ENCODE assay signal across 8 cellular contexts in genomic region chr7:74452748-74453320, GRCh38. TPM values are rescaled to one million over a fixed set of nuclear protein-coding genes. Genes with fewer than 3 reads are reported as not detected.
DNase-seq lines count a peak whose midpoint lies in the region; ATAC-seq and TF ChIP-seq lines count a peak whose summit lies in the region.

No MANE protein-coding gene starts in this region.

- H3K4me2 ChIP-seq in MM.1S (ENCODE audit: low read depth, low read length), result peak overlapping the region; percentile 83

- ATAC-seq in activated naive CD4-positive, alpha-beta T cell treated with anti-CD3 and anti-CD28 coated beads, Interleukin-2, amount 50 U/mL, for 72 hours, result peak; percentile 7 to 36
- peak in 1 of 2 donors; percentile 19 for ATAC-seq in right cardiac atrium
- no peak for ATAC-seq in GM18520 (IDR thresholded peaks at IDR 0.05; ENCODE audit: unreplicated experiment)

- H3K9me3 ChIP-seq in MM.1S (replicated peaks; ENCODE audit: insufficient read depth, low read length), result no peaks in the 10 kb centered on the region
- no peaks in the 10 kb centered on the region for H3K9me3 ChIP-seq in right cardiac atrium (ENCODE audit: control insufficient read depth, low read length)

- H3K9me2 ChIP-seq in MM.1S (replicated peaks; ENCODE audit: insufficient read depth, low read length), result no peaks in the 10 kb centered on the region

- no peaks in the 10 kb centered on the region for H3K36me3 Mint-ChIP-seq in activated naive CD4-positive, alpha-beta T cell treated with anti-CD3 and anti-CD28 coated beads, Interleukin-2, amount 50 U/mL, for 72 hours

- H4K20me1 ChIP-seq in MM.1S (ENCODE audit: insufficient read depth, low read length), result no peaks in the 10 kb centered on the region

- intact Hi-C loops in right cardiac atrium (cut with DNase I), result loop anchor here in 2 of 4 donors (10.0 kb wide), 2 partner anchors 112 to 202 kb away; partner anchors contain the start of gene GTF2I (in 1 of the 2)

- peak overlapping the region; percentile 3; the same call in 1 of the 2 replicates for H3K4me3 ChIP-seq in MM.1S (ENCODE audit: low read length)
- H3K4me3 ChIP-seq in right cardiac atrium (ENCODE audit: low read length), result peak overlapping the region; percentile 97
- H3K4me3 ChIP-seq in skin epidermis, result peak overlapping the region; percentile 58 to 80 (median 69)

- peaks cover 9% of the 10 kb centered on the region for H3F3A ChIP-seq in MM.1S (ENCODE audit: insufficient read depth, low read length)

- peak overlapping the region; percentile 87 for H3K9ac ChIP-seq in MM.1S (ENCODE audit: low read length)

- peak overlapping the region; percentile 93 to 94 for H3K27ac Mint-ChIP-seq in activated naive CD4-positive, alpha-beta T cell treated with anti-CD3 and anti-CD28 coated beads, Interleukin-2, amount 50 U/mL, for 72 hours

- H3K36me3 ChIP-seq in MM.1S (replicated peaks; ENCODE audit: insufficient read depth, low read length), result no peaks in the 10 kb centered on the region

- peak; percentile 71 for DNase-seq in AG20443 (ENCODE audit: low spot score)
- no peak for DNase-seq in MM.1S
- peak; percentile 32 to 64 for DNase-seq in activated naive CD4-positive, alpha-beta T cell treated with anti-CD3 and anti-CD28 coated beads, Interleukin-2, amount 50 U/mL, for 72 hours (ENCODE audit: low spot score in 2 of 2)
- DNase-seq in right cardiac atrium, result peak in 1 of 3 donors; percentile 67
- no peak for DNase-seq in NCI-H1048 (lab: John Stamatoyannopoulos, UW)
- no peak for DNase-seq in COLO829 (ENCODE audit: low spot score)

- H3K27me3 ChIP-seq in MM.1S (replicated peaks; ENCODE audit: insufficient read depth, low read length) (no peaks in the 10 kb centered on the region), right cardiac atrium (ENCODE audit: control insufficient read depth, insufficient read depth) (no peaks in the 10 kb centered on the region)

- 37% methylated on average over 15 of the region's 15 CpGs for WGBS in right cardiac atrium

- H3K4me1 ChIP-seq in MM.1S (ENCODE audit: low read length), result peaks cover 8% of the 10 kb centered on the region
- H3K4me1 ChIP-seq in right cardiac atrium (ENCODE audit: control insufficient read depth, insufficient read depth, low read length), result no peaks in the 10 kb centered on the region

- H3K79me2 ChIP-seq in MM.1S (ENCODE audit: low read length), result peaks cover 35% of the 10 kb centered on the region

- no peak for TF ChIP-seq CTCF in MM.1S (IDR thresholded peaks at IDR 0.05; ENCODE audit: low read length)

- H3K9me3 Mint-ChIP-seq in activated naive CD4-positive, alpha-beta T cell treated with anti-CD3 and anti-CD28 coated beads, Interleukin-2, amount 50 U/mL, for 72 hours, result no peaks in the 10 kb centered on the region

- peak overlapping the region; percentile 88 for H3K27ac ChIP-seq in MM.1S (ENCODE audit: low read length)
- no peak overlapping the region for H3K27ac ChIP-seq in right cardiac atrium (ENCODE audit: low read length)
- H3K27ac ChIP-seq in skin epidermis, result peak overlapping the region in 20 of 21 experiments; percentile 69 to 97 (median 88)

- peak overlapping the region; percentile 23 for H2AFZ ChIP-seq in MM.1S (ENCODE audit: low read length)

RNA-seq across cellular contexts. Expression of gene GTF2IRD1, which starts 0.9 kb away (rescaled TPM):
- 1 to 10 TPM; 1.7 to 6.4 TPM for total RNA-seq in activated naive CD4-positive, alpha-beta T cell treated with anti-CD3 and anti-CD28 coated beads, Interleukin-2, amount 50 U/mL, for 72 hours
- total RNA-seq in right cardiac atrium, result 10 to 100 TPM; 18.9 to 29.9 (median 21.4) TPM
- polyA plus RNA-seq in right cardiac atrium, result 10.6 TPM

Comparison
In these comparisons a context has a peak if more than half of its experiments do, and no peak if none do; other contexts are left out.
1. DNase-seq: peak in AG20443 (single experiment) and activated naive CD4-positive, alpha-beta T cell treated with anti-CD3 and anti-CD28 coated beads, Interleukin-2, amount 50 U/mL, for 72 hours (2 of 2); none in MM.1S (single experiment), NCI-H1048 (single experiment) and COLO829 (single experiment).
2. H3K4me3 ChIP-seq: peak in every context shown above with its lines; median percentile 97 in right cardiac atrium; 69 in skin epidermis; 3 in MM.1S.